Comparison of ENCODE assay signal across 27 cellular contexts in the genomic region with DNA sequence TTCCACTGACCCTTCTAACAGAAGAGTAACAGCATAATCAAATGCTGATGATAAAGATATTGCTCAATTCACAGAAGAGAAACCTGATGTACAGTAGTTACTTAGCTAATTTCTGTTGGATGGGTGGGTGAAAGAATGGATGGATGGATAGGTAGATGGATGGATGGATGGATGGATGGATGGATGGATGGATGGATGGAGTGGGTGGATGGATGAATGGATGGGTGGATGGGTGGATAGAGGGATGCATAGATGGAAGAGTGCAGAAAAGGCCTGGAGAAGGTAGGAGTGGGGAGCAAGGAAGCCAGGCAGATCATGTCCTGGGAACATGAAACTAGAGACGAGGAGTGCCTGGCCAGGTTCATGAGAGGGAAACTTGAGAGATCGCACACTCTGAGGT.
"Had no signal": no experiment of that assay in that cellular context is flagged by ENCODE, and none has a peak within 500 bp of the region (broad histone marks: within the 10 kb centered on the region; RNA-seq: fewer than 3 reads in every experiment).

No MANE protein-coding gene starts in this region.

- H3K27ac Mint-ChIP-seq: dendritic cell treated with granulocyte-macrophage colony-stimulating factor and Interleukin-4, amounts not matched to agents 40 ng/mL and 50 ng/mL, for 4 days; endodermal cell; mesothelial cell of epicardium had no signal

- H3K4me1 ChIP-seq: colonic mucosa, esophagus squamous epithelium, gastrocnemius medialis, heart right ventricle, left lung, lower lobe of right lung had no signal

- H3K27me3 Mint-ChIP-seq: dendritic cell treated with granulocyte-macrophage colony-stimulating factor and Interleukin-4, amounts not matched to agents 40 ng/mL and 50 ng/mL, for 4 days had no signal

- H3K4me3 Mint-ChIP-seq: dendritic cell treated with granulocyte-macrophage colony-stimulating factor and Interleukin-4, amounts not matched to agents 40 ng/mL and 50 ng/mL, for 4 days; effector memory CD8-positive, alpha-beta T cell; endodermal cell; mesothelial cell of epicardium; naive B cell had no signal

- H3K36me3 Mint-ChIP-seq: mesothelial cell of epicardium, naive B cell had no signal

- FAIRE-seq: endometrium, islet of Langerhans, keratinocyte had no signal

- H3K27ac ChIP-seq: colonic mucosa, epithelial cell of prostate, esophagus squamous epithelium, gastrocnemius medialis, heart right ventricle, left lung, lower lobe of right lung had no signal

- DNase-seq: colonic mucosa; cortex of kidney; effector CD8-positive, alpha-beta T cell; effector memory CD8-positive, alpha-beta T cell; endodermal cell; erythroblast; esophagus squamous epithelium; foreskin fibroblast; foreskin melanocyte; gastrocnemius medialis; glutamatergic neuron; heart right ventricle; hippocampal formation; left cardiac atrium; left lung; left ventricle myocardium superior; lower lobe of right lung; mesenchymal stem cell; mucosa of descending colon; naive B cell had no signal

- H3K4me3 ChIP-seq: colonic mucosa, esophagus squamous epithelium, gastrocnemius medialis, heart right ventricle, left lung, lower lobe of right lung, mucosa of descending colon had no signal

- H3K27me3 ChIP-seq: colonic mucosa had no signal

- H3K4me1 Mint-ChIP-seq: endodermal cell, mesothelial cell of epicardium, naive B cell had no signal

- ATAC-seq: effector memory CD8-positive, alpha-beta T cell; esophagus mucosa; gastrocnemius medialis; heart right ventricle; left cardiac atrium; left lung; left ventricle myocardium superior; lower lobe of right lung; mucosa of descending colon had no signal

- H3K9me3 ChIP-seq: colonic mucosa, gastrocnemius medialis, mucosa of descending colon had no signal

- H3K36me3 ChIP-seq: colonic mucosa, esophagus squamous epithelium, gastrocnemius medialis, heart right ventricle, left lung, lower lobe of right lung had no signal
